1 cellular context compared by ENCODE assay signal in genomic region chr1:167056529-167057296, GRCh38.
TF ChIP-seq lines count a peak whose summit lies in the region.

No MANE protein-coding gene starts in this region.

TF ChIP-seq in IMR-90, 13 proteins besides CTCF, POLR2A, EP300 and RAD21:
- no peak for TF ChIP-seq FOS (IDR thresholded peaks at IDR 0.05; ENCODE audit: low read depth, low read length)
- no peak for TF ChIP-seq MXI1 (IDR thresholded peaks at IDR 0.05; ENCODE audit: borderline replicate concordance, low read depth, low read length)
- TF ChIP-seq CEBPB (IDR thresholded peaks at IDR 0.05; ENCODE audit: low read depth, low read length), result no peak
- no peak for TF ChIP-seq USF2 (IDR thresholded peaks at IDR 0.05; ENCODE audit: low read depth, low read length)
- TF ChIP-seq CHD1 (IDR thresholded peaks at IDR 0.05; ENCODE audit: low read depth, low read length), result no peak
- no peak for TF ChIP-seq SMC3 (IDR thresholded peaks at IDR 0.05; ENCODE audit: low read depth, low read length)
- no peak for TF ChIP-seq MAFK (IDR thresholded peaks at IDR 0.05; ENCODE audit: low read depth, low read length)
